ENCODE assay signal across 1 cellular context in the genomic region with DNA sequence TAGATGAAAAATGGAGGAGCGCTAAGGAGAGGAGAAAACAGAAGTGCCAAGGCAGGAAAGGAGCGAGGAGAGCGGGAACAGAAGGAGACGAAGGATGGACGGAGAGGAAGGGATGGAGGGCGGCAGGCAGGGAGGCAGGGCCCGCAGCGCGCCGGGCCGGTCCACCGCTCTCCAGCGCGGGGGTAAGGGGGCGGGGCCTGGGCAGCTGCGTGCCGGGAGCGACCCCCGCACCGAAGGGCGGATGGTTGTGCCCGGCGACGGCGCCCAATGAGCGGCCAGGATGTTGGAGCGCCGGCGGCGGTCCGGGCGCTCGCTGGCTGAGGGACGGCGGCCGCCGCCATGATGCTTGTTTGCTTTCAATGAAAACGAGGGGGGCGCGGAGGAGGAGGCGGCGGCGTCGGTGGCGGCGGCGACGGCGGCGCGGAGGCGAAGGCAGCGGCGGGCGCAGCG.
TF ChIP-seq lines count a peak whose summit lies in the region.

TSS of gene CNOT6 (plus strand) at position 320 of the 450 bp plus-strand sequence. CDS start 34,898 bp downstream, outside the sequence.

TF ChIP-seq in GM23338, 12 proteins besides CTCF, POLR2A, EP300 and RAD21:
- TF ChIP-seq, protein P1, sequence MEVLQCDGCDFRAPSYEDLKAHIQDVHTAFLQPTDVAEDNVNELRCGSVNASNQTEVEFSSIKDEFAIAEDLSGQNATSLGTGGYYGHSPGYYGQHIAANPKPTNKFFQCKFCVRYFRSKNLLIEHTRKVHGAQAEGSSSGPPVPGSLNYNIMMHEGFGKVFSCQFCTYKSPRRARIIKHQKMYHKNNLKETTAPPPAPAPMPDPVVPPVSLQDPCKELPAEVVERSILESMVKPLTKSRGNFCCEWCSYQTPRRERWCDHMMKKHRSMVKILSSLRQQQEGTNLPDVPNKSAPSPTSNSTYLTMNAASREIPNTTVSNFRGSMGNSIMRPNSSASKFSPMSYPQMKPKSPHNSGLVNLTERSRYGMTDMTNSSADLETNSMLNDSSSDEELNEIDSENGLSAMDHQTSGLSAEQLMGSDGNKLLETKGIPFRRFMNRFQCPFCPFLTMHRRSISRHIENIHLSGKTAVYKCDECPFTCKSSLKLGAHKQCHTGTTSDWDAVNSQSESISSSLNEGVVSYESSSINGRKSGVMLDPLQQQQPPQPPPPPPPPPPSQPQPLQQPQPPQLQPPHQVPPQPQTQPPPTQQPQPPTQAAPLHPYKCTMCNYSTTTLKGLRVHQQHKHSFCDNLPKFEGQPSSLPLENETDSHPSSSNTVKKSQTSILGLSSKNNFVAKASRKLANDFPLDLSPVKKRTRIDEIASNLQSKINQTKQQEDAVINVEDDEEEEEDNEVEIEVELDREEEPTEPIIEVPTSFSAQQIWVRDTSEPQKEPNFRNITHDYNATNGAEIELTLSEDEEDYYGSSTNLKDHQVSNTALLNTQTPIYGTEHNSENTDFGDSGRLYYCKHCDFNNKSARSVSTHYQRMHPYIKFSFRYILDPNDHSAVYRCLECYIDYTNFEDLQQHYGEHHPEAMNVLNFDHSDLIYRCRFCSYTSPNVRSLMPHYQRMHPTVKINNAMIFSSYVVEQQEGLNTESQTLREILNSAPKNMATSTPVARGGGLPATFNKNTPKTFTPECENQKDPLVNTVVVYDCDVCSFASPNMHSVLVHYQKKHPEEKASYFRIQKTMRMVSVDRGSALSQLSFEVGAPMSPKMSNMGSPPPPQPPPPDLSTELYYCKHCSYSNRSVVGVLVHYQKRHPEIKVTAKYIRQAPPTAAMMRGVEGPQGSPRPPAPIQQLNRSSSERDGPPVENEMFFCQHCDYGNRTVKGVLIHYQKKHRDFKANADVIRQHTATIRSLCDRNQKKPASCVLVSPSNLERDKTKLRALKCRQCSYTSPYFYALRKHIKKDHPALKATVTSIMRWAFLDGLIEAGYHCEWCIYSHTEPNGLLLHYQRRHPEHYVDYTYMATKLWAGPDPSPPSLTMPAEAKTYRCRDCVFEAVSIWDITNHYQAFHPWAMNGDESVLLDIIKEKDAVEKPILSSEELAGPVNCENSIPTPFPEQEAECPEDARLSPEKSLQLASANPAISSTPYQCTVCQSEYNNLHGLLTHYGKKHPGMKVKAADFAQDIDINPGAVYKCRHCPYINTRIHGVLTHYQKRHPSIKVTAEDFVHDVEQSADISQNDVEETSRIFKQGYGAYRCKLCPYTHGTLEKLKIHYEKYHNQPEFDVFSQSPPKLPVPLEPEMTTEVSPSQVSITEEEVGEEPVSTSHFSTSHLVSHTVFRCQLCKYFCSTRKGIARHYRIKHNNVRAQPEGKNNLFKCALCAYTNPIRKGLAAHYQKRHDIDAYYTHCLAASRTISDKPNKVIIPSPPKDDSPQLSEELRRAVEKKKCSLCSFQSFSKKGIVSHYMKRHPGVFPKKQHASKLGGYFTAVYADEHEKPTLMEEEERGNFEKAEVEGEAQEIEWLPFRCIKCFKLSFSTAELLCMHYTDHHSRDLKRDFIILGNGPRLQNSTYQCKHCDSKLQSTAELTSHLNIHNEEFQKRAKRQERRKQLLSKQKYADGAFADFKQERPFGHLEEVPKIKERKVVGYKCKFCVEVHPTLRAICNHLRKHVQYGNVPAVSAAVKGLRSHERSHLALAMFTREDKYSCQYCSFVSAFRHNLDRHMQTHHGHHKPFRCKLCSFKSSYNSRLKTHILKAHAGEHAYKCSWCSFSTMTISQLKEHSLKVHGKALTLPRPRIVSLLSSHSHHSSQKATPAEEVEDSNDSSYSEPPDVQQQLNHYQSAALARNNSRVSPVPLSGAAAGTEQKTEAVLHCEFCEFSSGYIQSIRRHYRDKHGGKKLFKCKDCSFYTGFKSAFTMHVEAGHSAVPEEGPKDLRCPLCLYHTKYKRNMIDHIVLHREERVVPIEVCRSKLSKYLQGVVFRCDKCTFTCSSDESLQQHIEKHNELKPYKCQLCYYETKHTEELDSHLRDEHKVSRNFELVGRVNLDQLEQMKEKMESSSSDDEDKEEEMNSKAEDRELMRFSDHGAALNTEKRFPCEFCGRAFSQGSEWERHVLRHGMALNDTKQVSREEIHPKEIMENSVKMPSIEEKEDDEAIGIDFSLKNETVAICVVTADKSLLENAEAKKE (CRISPR knock-in tag; IDR thresholded peaks at IDR 0.05), result no peak
- TF ChIP-seq CREB1 (CRISPR knock-in tag; IDR thresholded peaks at IDR 0.05; ENCODE audit: low read depth) (peak; percentile 88), ZNF331 (CRISPR knock-in tag; IDR thresholded peaks at IDR 0.05; ENCODE audit: low read depth) (no peak), EZH2phosphoT487 (IDR thresholded peaks at IDR 0.05; ENCODE audit: unreplicated experiment) (no peak), STAT1 (IDR thresholded peaks at IDR 0.05; ENCODE audit: unreplicated experiment) (no peak), NANOG (IDR thresholded peaks at IDR 0.05; ENCODE audit: borderline replicate concordance) (no peak), ETS1 (IDR thresholded peaks at IDR 0.05) (no peak), ZNF114 (CRISPR knock-in tag; IDR thresholded peaks at IDR 0.05) (no peak), JUNB (IDR thresholded peaks at IDR 0.05; ENCODE audit: unreplicated experiment) (no peak), POLR2AphosphoS5 (IDR thresholded peaks at IDR 0.05; ENCODE audit: low read depth) (peak; percentile 68), EZH2 (IDR thresholded peaks at IDR 0.05; ENCODE audit: low read depth, unreplicated experiment) (no peak)
- TF ChIP-seq, protein P2, sequence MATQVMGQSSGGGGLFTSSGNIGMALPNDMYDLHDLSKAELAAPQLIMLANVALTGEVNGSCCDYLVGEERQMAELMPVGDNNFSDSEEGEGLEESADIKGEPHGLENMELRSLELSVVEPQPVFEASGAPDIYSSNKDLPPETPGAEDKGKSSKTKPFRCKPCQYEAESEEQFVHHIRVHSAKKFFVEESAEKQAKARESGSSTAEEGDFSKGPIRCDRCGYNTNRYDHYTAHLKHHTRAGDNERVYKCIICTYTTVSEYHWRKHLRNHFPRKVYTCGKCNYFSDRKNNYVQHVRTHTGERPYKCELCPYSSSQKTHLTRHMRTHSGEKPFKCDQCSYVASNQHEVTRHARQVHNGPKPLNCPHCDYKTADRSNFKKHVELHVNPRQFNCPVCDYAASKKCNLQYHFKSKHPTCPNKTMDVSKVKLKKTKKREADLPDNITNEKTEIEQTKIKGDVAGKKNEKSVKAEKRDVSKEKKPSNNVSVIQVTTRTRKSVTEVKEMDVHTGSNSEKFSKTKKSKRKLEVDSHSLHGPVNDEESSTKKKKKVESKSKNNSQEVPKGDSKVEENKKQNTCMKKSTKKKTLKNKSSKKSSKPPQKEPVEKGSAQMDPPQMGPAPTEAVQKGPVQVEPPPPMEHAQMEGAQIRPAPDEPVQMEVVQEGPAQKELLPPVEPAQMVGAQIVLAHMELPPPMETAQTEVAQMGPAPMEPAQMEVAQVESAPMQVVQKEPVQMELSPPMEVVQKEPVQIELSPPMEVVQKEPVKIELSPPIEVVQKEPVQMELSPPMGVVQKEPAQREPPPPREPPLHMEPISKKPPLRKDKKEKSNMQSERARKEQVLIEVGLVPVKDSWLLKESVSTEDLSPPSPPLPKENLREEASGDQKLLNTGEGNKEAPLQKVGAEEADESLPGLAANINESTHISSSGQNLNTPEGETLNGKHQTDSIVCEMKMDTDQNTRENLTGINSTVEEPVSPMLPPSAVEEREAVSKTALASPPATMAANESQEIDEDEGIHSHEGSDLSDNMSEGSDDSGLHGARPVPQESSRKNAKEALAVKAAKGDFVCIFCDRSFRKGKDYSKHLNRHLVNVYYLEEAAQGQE (IDR thresholded peaks at IDR 0.05; ENCODE audit: unreplicated experiment), result no peak
